ENCODE assay signal across 14 cellular contexts in the genomic region with DNA sequence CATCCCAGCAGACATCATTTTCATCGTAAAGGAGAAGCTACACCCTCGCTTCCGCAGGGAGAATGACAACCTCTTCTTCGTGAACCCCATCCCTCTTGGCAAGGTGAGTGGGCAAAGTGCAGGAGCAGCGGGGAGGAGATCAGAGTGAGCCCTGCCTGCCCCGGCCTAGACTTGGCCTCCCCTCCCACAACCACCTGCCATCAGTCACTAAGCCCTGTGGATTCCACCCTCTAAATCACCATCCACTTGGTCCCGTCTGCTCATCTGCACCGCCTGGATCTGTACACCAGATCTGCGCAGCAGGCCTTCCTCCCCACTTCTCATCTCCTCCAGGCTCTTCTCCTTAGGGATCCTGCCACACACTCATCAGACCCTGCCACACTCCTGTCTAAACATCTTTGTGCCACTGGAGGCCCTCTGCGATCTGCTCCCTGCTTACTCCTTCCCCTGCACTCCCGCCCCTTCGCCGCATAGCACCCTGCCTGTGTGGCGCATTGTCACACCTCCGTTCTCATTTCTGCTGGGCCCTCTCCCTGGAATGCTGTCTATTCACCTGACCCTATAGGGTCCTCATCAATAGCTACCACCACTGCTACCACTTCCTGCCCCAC. TPM values are rescaled to one million over a fixed set of nuclear protein-coding genes. Genes with fewer than 3 reads are reported as not detected.
DNase-seq lines count a peak whose midpoint lies in the region; ATAC-seq and TF ChIP-seq lines count a peak whose summit lies in the region.
"Had no signal": no experiment of that assay in that cellular context is flagged by ENCODE, and none has a peak within 500 bp of the region (broad histone marks: within the 10 kb centered on the region; RNA-seq: fewer than 3 reads in every experiment).

No MANE protein-coding gene starts in this region.

- peaks cover 73% of the 10 kb centered on the region for H3K4me1 Mint-ChIP-seq in activated naive CD4-positive, alpha-beta T cell treated with anti-CD3 and anti-CD28 coated beads for 36 hours (ENCODE audit: low read depth)
- H3K4me1 Mint-ChIP-seq in effector memory CD8-positive, alpha-beta T cell (ENCODE audit: low read depth in 2 of 2): peaks cover 55 to 63% of the 10 kb centered on the region in 2 donors
- H3K4me1 Mint-ChIP-seq in stimulated activated memory B cell treated with anti-CD40 and anti-IgM and Interleukin-4, amounts not matched to agents 10 μg/mL and 1 μg/mL and 100 μg/mL, for 72 hours: peaks cover 70% of the 10 kb centered on the region

- H3K27ac Mint-ChIP-seq in activated naive CD4-positive, alpha-beta T cell treated with anti-CD3 and anti-CD28 coated beads for 36 hours: peak overlapping the region; percentile 77
- peak overlapping the region; percentile 94 to 98 for H3K27ac Mint-ChIP-seq in effector memory CD8-positive, alpha-beta T cell
- peak overlapping the region; percentile 93 for H3K27ac Mint-ChIP-seq in stimulated activated memory B cell treated with anti-CD40 and anti-IgM and Interleukin-4, amounts not matched to agents 10 μg/mL and 1 μg/mL and 100 μg/mL, for 72 hours

- TF ChIP-seq CTCF in sigmoid colon (IDR thresholded peaks at IDR 0.05): no peak

- H3K4me3 ChIP-seq in sigmoid colon: no peak overlapping the region
- H3K4me3 ChIP-seq: psoas muscle, SJCRH30 had no signal

- intact Hi-C loops in activated naive CD4-positive, alpha-beta T cell treated with anti-CD3 and anti-CD28 coated beads for 36 hours (cut with micrococcal nuclease): loop anchor here (10.0 kb wide), 1 partner anchor 426 kb away; a partner anchor contains a TSS
- intact Hi-C loops in sigmoid colon (cut with DNase I): loop anchor here (10.0 kb wide), 1 partner anchor 126 kb away; no protein-coding TSS in a partner anchor

- H3K9me3 Mint-ChIP-seq in activated naive CD4-positive, alpha-beta T cell treated with anti-CD3 and anti-CD28 coated beads for 36 hours: no peaks in the 10 kb centered on the region
- no peaks in the 10 kb centered on the region for H3K9me3 Mint-ChIP-seq in effector memory CD8-positive, alpha-beta T cell
- no peaks in the 10 kb centered on the region for H3K9me3 Mint-ChIP-seq in stimulated activated memory B cell treated with anti-CD40 and anti-IgM and Interleukin-4, amounts not matched to agents 10 μg/mL and 1 μg/mL and 100 μg/mL, for 72 hours

- H3K36me3 ChIP-seq in sigmoid colon: no peaks in the 10 kb centered on the region
- H3K36me3 ChIP-seq: SJCRH30 had no signal

- WGBS in sigmoid colon, 2 donors: 87 to 93% methylated on average over 15 of the region's 15 CpGs

- no peaks in the 10 kb centered on the region for H3K9me3 ChIP-seq in sigmoid colon
- H3K9me3 ChIP-seq: psoas muscle, SJCRH30 had no signal

- peaks cover 0 to 6% (median 0%) of the 10 kb centered on the region in 3 donors for H3K27me3 ChIP-seq in sigmoid colon
- H3K27me3 ChIP-seq: SJCRH30 had no signal

- CTCF ChIA-PET in activated naive CD4-positive, alpha-beta T cell treated with anti-CD3 and anti-CD28 coated beads for 36 hours (lab: Charles Lee): interaction anchor here (2.0 kb wide), 1 partner anchor 12 kb away, joined by 7 read pairs; no protein-coding TSS in a partner anchor

- DNase-seq in activated naive CD4-positive, alpha-beta T cell treated with anti-CD3 and anti-CD28 coated beads for 36 hours: no peak
- DNase-seq in activated naive CD4-positive, alpha-beta T cell treated with anti-CD3 and anti-CD28 coated beads, Interleukin-2, amount 50 U/mL, for 16 hours: no peak
- DNase-seq in NCI-H82 treated with DMSO at 0.1 percent for 48 hours (lab: John Stamatoyannopoulos, UW; ENCODE audit: unreplicated experiment): peak; percentile 12
- DNase-seq in effector memory CD8-positive, alpha-beta T cell: no peak
- DNase-seq in sigmoid colon: no peak
- DNase-seq: central memory CD4-positive, alpha-beta T cell; DMS79; left ventricle myocardium superior; NCI-H1105; SJCRH30; stimulated activated CD4-positive, alpha-beta T cell treated with anti-CD3 and anti-CD28 coated beads, Interleukin-12 subunit alpha, Interleukin-12 subunit beta, amount 100 ng/mL, for 4 hours had no signal

- H3K27me3 Mint-ChIP-seq in activated naive CD4-positive, alpha-beta T cell treated with anti-CD3 and anti-CD28 coated beads for 36 hours (ENCODE audit: low read depth): no peaks in the 10 kb centered on the region
- H3K27me3 Mint-ChIP-seq in effector memory CD8-positive, alpha-beta T cell: no peaks in the 10 kb centered on the region
- H3K27me3 Mint-ChIP-seq in stimulated activated memory B cell treated with anti-CD40 and anti-IgM and Interleukin-4, amounts not matched to agents 10 μg/mL and 1 μg/mL and 100 μg/mL, for 72 hours: no peaks in the 10 kb centered on the region

- TF ChIP-seq EP300 in sigmoid colon (IDR thresholded peaks at IDR 0.05): no peak

- H3K4me1 ChIP-seq in sigmoid colon: peaks cover 0 to 9% (median 5%) of the 10 kb centered on the region in 4 donors

- no peak overlapping the region for H3K4me3 Mint-ChIP-seq in activated naive CD4-positive, alpha-beta T cell treated with anti-CD3 and anti-CD28 coated beads for 36 hours
- peak overlapping the region; percentile 47 to 92 for H3K4me3 Mint-ChIP-seq in effector memory CD8-positive, alpha-beta T cell
- H3K4me3 Mint-ChIP-seq in stimulated activated memory B cell treated with anti-CD40 and anti-IgM and Interleukin-4, amounts not matched to agents 10 μg/mL and 1 μg/mL and 100 μg/mL, for 72 hours: no peak overlapping the region

- H3K36me3 Mint-ChIP-seq in activated naive CD4-positive, alpha-beta T cell treated with anti-CD3 and anti-CD28 coated beads for 36 hours (ENCODE audit: low read depth): no peaks in the 10 kb centered on the region
- peaks cover 58% of the 10 kb centered on the region for H3K36me3 Mint-ChIP-seq in effector memory CD8-positive, alpha-beta T cell (ENCODE audit: insufficient read depth)
- peaks cover 6% of the 10 kb centered on the region for H3K36me3 Mint-ChIP-seq in stimulated activated memory B cell treated with anti-CD40 and anti-IgM and Interleukin-4, amounts not matched to agents 10 μg/mL and 1 μg/mL and 100 μg/mL, for 72 hours

- no peak for ATAC-seq in effector memory CD8-positive, alpha-beta T cell (replicated peaks)
- ATAC-seq in stimulated activated memory B cell treated with anti-CD40 and anti-IgM and Interleukin-4, amounts not matched to agents 10 μg/mL and 1 μg/mL and 100 μg/mL, for 72 hours: no peak
- no peak for ATAC-seq in HG02938 (IDR thresholded peaks at IDR 0.05; ENCODE audit: unreplicated experiment)
- ATAC-seq: left ventricle myocardium superior, psoas muscle had no signal

- TF ChIP-seq POLR2A in sigmoid colon (IDR thresholded peaks at IDR 0.05): no peak

- no peak overlapping the region for H3K27ac ChIP-seq in sigmoid colon
- H3K27ac ChIP-seq: psoas muscle, SJCRH30 had no signal

RNA-seq across cellular contexts. Expression of a gene that starts 14.2 kb away (rescaled TPM):
- 100 to 1,000 TPM; 149 to 157 TPM for total RNA-seq in activated naive CD4-positive, alpha-beta T cell treated with anti-CD3 and anti-CD28 coated beads for 36 hours
- 10 to 100 TPM; 23.8 to 38.8 (median 27.9) TPM for total RNA-seq in sigmoid colon
- polyA plus RNA-seq in sigmoid colon: 100 to 1,000 TPM in 1 of 3 donors, 10 to 100 TPM in 2; 37.2 to 117 (median 52.5) TPM

RNA-seq across cellular contexts. Expression of a gene that starts 17.6 kb away (rescaled TPM):
- total RNA-seq in activated naive CD4-positive, alpha-beta T cell treated with anti-CD3 and anti-CD28 coated beads for 36 hours: under 1 TPM in 1 of 2 experiments, not detected in 1; 0.26 TPM
- under 1 TPM in 1 of 4 donors, not detected in 3; 0.27 TPM for total RNA-seq in sigmoid colon
- polyA plus RNA-seq in sigmoid colon: not detected
- total RNA-seq: left ventricle myocardium superior, psoas muscle, SJCRH30 had no signal

RNA-seq across cellular contexts. Expression of a gene that starts 40.4 kb away (rescaled TPM):
- total RNA-seq in activated naive CD4-positive, alpha-beta T cell treated with anti-CD3 and anti-CD28 coated beads for 36 hours: under 1 TPM; 0.32 to 0.83 TPM
- 1 to 10 TPM in 2 of 4 donors, under 1 TPM in 2; 0.41 to 2.8 (median 1.0) TPM for total RNA-seq in sigmoid colon
- 1 to 10 TPM in 1 of 3 donors, under 1 TPM in 1, not detected in 1; 0.23 to 1.9 TPM for polyA plus RNA-seq in sigmoid colon

Comparison
In these comparisons a context has a peak if more than half of its experiments do, and no peak if none do; other contexts are left out.
1. H3K4me3 Mint-ChIP-seq: peak in effector memory CD8-positive, alpha-beta T cell (2 of 2); none in activated naive CD4-positive, alpha-beta T cell treated with anti-CD3 and anti-CD28 coated beads for 36 hours (single experiment) and stimulated activated memory B cell treated with anti-CD40 and anti-IgM and Interleukin-4, amounts not matched to agents 10 μg/mL and 1 μg/mL and 100 μg/mL, for 72 hours (single experiment).
2. Peak in every context shown above with its lines, with median percentiles within 50 percentile points of each other: H3K27ac Mint-ChIP-seq.